1 cellular context compared by ENCODE assay signal in the genomic region with DNA sequence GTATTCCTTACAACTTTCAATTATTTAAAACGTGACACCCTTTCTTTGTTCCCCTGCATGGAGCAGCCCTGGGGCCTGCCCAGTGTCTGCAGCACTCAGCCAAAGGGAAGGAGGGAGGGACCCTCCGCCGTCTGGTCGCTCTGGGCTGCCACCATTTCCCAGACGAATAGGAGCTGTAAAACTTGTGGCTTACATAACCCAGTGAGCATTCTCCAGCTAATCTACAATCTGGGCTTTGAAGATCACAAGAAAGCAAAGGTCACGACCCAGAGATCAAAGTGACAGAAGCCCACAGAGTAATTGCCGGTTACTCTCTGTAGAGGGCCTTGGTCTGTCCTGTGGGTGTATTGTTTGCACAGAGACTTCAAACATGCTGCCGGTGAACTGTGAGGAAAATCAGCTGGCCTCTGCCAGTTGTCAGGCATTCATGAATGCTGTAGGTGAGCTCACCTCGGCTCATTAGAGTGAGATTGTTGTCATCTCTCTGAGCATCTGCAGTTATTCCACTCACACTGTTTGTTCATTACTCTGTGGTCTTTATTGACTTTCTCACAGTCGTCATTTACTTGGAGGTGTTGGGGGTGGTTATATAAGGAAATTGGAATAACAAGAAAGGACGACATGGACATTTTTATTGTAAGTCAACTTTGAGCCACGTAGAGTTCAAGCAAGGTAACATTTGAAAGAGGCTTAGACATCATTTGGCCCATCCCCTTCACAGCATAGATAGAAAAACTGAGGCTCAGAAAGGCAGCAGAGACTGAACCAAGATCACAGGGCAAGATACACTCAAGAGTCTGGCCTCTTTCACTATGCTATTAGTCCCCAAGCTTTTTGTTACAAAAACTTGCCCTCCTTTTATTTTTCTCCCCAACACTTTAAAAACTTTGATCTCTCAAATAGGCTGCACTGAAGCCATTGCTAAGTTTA.
TF ChIP-seq lines count a peak whose summit lies in the region.

No MANE protein-coding gene starts in this region.

TF ChIP-seq in HepG2, 621 proteins besides CTCF, POLR2A, EP300 and RAD21 (continued from another document and continues in another):
- TF ChIP-seq, protein P1, sequence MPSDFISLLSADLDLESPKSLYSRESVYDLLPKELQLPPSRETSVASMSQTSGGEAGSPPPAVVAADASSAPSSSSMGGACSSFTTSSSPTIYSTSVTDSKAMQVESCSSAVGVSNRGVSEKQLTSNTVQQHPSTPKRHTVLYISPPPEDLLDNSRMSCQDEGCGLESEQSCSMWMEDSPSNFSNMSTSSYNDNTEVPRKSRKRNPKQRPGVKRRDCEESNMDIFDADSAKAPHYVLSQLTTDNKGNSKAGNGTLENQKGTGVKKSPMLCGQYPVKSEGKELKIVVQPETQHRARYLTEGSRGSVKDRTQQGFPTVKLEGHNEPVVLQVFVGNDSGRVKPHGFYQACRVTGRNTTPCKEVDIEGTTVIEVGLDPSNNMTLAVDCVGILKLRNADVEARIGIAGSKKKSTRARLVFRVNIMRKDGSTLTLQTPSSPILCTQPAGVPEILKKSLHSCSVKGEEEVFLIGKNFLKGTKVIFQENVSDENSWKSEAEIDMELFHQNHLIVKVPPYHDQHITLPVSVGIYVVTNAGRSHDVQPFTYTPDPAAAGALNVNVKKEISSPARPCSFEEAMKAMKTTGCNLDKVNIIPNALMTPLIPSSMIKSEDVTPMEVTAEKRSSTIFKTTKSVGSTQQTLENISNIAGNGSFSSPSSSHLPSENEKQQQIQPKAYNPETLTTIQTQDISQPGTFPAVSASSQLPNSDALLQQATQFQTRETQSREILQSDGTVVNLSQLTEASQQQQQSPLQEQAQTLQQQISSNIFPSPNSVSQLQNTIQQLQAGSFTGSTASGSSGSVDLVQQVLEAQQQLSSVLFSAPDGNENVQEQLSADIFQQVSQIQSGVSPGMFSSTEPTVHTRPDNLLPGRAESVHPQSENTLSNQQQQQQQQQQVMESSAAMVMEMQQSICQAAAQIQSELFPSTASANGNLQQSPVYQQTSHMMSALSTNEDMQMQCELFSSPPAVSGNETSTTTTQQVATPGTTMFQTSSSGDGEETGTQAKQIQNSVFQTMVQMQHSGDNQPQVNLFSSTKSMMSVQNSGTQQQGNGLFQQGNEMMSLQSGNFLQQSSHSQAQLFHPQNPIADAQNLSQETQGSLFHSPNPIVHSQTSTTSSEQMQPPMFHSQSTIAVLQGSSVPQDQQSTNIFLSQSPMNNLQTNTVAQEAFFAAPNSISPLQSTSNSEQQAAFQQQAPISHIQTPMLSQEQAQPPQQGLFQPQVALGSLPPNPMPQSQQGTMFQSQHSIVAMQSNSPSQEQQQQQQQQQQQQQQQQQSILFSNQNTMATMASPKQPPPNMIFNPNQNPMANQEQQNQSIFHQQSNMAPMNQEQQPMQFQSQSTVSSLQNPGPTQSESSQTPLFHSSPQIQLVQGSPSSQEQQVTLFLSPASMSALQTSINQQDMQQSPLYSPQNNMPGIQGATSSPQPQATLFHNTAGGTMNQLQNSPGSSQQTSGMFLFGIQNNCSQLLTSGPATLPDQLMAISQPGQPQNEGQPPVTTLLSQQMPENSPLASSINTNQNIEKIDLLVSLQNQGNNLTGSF (CRISPR knock-in tag; IDR thresholded peaks at IDR 0.05) = no peak
- TF ChIP-seq HCFC1 (IDR thresholded peaks at IDR 0.05; ENCODE audit: low read depth, low read length) (no peak), ZNF775 (CRISPR knock-in tag; IDR thresholded peaks at IDR 0.05; ENCODE audit: borderline replicate concordance) (0 out of 2 replicates have a peak, but pooled peaks have one; percentile 55), TCF7 (IDR thresholded peaks at IDR 0.05; ENCODE audit: low read depth) (peak; percentile 100), PHB2 (IDR thresholded peaks at IDR 0.05; ENCODE audit: partially characterized antibody) (no peak), GATA4 (IDR thresholded peaks at IDR 0.05; ENCODE audit: borderline replicate concordance, low read depth) (peak; percentile 98), ZNF292 (CRISPR knock-in tag; IDR thresholded peaks at IDR 0.05; ENCODE audit: borderline replicate concordance, low read depth) (peak; percentile 94; the same call in 1 of the 2 replicates), DR1 (CRISPR knock-in tag; IDR thresholded peaks at IDR 0.05) (no peak), CBX1 (IDR thresholded peaks at IDR 0.05; ENCODE audit: low read depth) (no peak), MTF1 (CRISPR knock-in tag; IDR thresholded peaks at IDR 0.05) (no peak), ZNF782 (CRISPR knock-in tag; IDR thresholded peaks at IDR 0.05; ENCODE audit: borderline replicate concordance) (no peak), PRMT3 (CRISPR knock-in tag; IDR thresholded peaks at IDR 0.05; ENCODE audit: borderline replicate concordance, low read depth) (0 out of 2 replicates have a peak, but pooled peaks have one; percentile 52), ZNF790 (CRISPR knock-in tag; IDR thresholded peaks at IDR 0.05; ENCODE audit: borderline replicate concordance) (no peak), FOXJ3 (CRISPR knock-in tag; IDR thresholded peaks at IDR 0.05; ENCODE audit: borderline replicate concordance) (peak; percentile 98; the same call in 1 of the 2 replicates), NFKBIZ (CRISPR knock-in tag; IDR thresholded peaks at IDR 0.05) (peak; percentile 96), ASH2L (IDR thresholded peaks at IDR 0.05; ENCODE audit: insufficient read length, low read depth, low read length) (peak; percentile 92)
- TF ChIP-seq, protein P2, sequence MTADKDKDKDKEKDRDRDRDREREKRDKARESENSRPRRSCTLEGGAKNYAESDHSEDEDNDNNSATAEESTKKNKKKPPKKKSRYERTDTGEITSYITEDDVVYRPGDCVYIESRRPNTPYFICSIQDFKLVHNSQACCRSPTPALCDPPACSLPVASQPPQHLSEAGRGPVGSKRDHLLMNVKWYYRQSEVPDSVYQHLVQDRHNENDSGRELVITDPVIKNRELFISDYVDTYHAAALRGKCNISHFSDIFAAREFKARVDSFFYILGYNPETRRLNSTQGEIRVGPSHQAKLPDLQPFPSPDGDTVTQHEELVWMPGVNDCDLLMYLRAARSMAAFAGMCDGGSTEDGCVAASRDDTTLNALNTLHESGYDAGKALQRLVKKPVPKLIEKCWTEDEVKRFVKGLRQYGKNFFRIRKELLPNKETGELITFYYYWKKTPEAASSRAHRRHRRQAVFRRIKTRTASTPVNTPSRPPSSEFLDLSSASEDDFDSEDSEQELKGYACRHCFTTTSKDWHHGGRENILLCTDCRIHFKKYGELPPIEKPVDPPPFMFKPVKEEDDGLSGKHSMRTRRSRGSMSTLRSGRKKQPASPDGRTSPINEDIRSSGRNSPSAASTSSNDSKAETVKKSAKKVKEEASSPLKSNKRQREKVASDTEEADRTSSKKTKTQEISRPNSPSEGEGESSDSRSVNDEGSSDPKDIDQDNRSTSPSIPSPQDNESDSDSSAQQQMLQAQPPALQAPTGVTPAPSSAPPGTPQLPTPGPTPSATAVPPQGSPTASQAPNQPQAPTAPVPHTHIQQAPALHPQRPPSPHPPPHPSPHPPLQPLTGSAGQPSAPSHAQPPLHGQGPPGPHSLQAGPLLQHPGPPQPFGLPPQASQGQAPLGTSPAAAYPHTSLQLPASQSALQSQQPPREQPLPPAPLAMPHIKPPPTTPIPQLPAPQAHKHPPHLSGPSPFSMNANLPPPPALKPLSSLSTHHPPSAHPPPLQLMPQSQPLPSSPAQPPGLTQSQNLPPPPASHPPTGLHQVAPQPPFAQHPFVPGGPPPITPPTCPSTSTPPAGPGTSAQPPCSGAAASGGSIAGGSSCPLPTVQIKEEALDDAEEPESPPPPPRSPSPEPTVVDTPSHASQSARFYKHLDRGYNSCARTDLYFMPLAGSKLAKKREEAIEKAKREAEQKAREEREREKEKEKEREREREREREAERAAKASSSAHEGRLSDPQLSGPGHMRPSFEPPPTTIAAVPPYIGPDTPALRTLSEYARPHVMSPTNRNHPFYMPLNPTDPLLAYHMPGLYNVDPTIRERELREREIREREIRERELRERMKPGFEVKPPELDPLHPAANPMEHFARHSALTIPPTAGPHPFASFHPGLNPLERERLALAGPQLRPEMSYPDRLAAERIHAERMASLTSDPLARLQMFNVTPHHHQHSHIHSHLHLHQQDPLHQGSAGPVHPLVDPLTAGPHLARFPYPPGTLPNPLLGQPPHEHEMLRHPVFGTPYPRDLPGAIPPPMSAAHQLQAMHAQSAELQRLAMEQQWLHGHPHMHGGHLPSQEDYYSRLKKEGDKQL (CRISPR knock-in tag; IDR thresholded peaks at IDR 0.05; ENCODE audit: low read depth) = peak; percentile 96
- TF ChIP-seq, protein P3, sequence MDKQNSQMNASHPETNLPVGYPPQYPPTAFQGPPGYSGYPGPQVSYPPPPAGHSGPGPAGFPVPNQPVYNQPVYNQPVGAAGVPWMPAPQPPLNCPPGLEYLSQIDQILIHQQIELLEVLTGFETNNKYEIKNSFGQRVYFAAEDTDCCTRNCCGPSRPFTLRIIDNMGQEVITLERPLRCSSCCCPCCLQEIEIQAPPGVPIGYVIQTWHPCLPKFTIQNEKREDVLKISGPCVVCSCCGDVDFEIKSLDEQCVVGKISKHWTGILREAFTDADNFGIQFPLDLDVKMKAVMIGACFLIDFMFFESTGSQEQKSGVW (CRISPR knock-in tag; IDR thresholded peaks at IDR 0.05; ENCODE audit: borderline replicate concordance) = peak; percentile 68; the same call in 1 of the 2 replicates
- TF ChIP-seq, protein P4, sequence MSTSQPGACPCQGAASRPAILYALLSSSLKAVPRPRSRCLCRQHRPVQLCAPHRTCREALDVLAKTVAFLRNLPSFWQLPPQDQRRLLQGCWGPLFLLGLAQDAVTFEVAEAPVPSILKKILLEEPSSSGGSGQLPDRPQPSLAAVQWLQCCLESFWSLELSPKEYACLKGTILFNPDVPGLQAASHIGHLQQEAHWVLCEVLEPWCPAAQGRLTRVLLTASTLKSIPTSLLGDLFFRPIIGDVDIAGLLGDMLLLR (CRISPR knock-in tag; IDR thresholded peaks at IDR 0.05) = no peak
- TF ChIP-seq, protein P5, sequence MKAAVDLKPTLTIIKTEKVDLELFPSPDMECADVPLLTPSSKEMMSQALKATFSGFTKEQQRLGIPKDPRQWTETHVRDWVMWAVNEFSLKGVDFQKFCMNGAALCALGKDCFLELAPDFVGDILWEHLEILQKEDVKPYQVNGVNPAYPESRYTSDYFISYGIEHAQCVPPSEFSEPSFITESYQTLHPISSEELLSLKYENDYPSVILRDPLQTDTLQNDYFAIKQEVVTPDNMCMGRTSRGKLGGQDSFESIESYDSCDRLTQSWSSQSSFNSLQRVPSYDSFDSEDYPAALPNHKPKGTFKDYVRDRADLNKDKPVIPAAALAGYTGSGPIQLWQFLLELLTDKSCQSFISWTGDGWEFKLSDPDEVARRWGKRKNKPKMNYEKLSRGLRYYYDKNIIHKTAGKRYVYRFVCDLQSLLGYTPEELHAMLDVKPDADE (CRISPR knock-in tag; IDR thresholded peaks at IDR 0.05) = no peak
- TF ChIP-seq, protein P6, sequence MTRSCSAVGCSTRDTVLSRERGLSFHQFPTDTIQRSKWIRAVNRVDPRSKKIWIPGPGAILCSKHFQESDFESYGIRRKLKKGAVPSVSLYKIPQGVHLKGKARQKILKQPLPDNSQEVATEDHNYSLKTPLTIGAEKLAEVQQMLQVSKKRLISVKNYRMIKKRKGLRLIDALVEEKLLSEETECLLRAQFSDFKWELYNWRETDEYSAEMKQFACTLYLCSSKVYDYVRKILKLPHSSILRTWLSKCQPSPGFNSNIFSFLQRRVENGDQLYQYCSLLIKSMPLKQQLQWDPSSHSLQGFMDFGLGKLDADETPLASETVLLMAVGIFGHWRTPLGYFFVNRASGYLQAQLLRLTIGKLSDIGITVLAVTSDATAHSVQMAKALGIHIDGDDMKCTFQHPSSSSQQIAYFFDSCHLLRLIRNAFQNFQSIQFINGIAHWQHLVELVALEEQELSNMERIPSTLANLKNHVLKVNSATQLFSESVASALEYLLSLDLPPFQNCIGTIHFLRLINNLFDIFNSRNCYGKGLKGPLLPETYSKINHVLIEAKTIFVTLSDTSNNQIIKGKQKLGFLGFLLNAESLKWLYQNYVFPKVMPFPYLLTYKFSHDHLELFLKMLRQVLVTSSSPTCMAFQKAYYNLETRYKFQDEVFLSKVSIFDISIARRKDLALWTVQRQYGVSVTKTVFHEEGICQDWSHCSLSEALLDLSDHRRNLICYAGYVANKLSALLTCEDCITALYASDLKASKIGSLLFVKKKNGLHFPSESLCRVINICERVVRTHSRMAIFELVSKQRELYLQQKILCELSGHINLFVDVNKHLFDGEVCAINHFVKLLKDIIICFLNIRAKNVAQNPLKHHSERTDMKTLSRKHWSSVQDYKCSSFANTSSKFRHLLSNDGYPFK (CRISPR knock-in tag; IDR thresholded peaks at IDR 0.05; ENCODE audit: borderline replicate concordance) = peak; percentile 64; the same call in 1 of the 2 replicates
- TF ChIP-seq, protein P7, sequence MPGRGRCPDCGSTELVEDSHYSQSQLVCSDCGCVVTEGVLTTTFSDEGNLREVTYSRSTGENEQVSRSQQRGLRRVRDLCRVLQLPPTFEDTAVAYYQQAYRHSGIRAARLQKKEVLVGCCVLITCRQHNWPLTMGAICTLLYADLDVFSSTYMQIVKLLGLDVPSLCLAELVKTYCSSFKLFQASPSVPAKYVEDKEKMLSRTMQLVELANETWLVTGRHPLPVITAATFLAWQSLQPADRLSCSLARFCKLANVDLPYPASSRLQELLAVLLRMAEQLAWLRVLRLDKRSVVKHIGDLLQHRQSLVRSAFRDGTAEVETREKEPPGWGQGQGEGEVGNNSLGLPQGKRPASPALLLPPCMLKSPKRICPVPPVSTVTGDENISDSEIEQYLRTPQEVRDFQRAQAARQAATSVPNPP (CRISPR knock-in tag; IDR thresholded peaks at IDR 0.05) = peak; percentile 92; the same call in 1 of the 2 replicates
- TF ChIP-seq, protein P8, sequence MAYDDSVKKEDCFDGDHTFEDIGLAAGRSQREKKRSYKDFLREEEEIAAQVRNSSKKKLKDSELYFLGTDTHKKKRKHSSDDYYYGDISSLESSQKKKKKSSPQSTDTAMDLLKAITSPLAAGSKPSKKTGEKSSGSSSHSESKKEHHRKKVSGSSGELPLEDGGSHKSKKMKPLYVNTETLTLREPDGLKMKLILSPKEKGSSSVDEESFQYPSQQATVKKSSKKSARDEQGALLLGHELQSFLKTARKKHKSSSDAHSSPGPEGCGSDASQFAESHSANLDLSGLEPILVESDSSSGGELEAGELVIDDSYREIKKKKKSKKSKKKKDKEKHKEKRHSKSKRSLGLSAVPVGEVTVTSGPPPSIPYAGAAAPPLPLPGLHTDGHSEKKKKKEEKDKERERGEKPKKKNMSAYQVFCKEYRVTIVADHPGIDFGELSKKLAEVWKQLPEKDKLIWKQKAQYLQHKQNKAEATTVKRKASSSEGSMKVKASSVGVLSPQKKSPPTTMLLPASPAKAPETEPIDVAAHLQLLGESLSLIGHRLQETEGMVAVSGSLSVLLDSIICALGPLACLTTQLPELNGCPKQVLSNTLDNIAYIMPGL (CRISPR knock-in tag; IDR thresholded peaks at IDR 0.05; ENCODE audit: borderline replicate concordance in 1 of 2, low read depth in 1 of 2) = peak; percentile 62 to 74; a peak in 3 of 4 replicates
- TF ChIP-seq, protein P9, sequence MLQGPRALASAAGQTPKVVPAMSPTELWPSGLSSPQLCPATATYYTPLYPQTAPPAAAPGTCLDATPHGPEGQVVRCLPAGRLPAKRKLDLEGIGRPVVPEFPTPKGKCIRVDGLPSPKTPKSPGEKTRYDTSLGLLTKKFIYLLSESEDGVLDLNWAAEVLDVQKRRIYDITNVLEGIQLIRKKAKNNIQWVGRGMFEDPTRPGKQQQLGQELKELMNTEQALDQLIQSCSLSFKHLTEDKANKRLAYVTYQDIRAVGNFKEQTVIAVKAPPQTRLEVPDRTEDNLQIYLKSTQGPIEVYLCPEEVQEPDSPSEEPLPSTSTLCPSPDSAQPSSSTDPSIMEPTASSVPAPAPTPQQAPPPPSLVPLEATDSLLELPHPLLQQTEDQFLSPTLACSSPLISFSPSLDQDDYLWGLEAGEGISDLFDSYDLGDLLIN (CRISPR knock-in tag; IDR thresholded peaks at IDR 0.05; ENCODE audit: borderline replicate concordance) = no peak
- TF ChIP-seq, protein P10, sequence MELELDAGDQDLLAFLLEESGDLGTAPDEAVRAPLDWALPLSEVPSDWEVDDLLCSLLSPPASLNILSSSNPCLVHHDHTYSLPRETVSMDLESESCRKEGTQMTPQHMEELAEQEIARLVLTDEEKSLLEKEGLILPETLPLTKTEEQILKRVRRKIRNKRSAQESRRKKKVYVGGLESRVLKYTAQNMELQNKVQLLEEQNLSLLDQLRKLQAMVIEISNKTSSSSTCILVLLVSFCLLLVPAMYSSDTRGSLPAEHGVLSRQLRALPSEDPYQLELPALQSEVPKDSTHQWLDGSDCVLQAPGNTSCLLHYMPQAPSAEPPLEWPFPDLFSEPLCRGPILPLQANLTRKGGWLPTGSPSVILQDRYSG (CRISPR knock-in tag; IDR thresholded peaks at IDR 0.05) = no peak
